In genomic region chr7:47572939-47573757, GRCh38 we compare ENCODE assay signal across 14 cellular contexts. TPM values are rescaled to one million over a fixed set of nuclear protein-coding genes. Genes with fewer than 3 reads are reported as not detected.
A peak's percentile ranks its signal among the peaks of the same experiment; 100 is the strongest.
DNase-seq lines count a peak whose midpoint lies in the region; ATAC-seq and TF ChIP-seq lines count a peak whose summit lies in the region.
"Had no signal": no experiment of that assay in that cellular context is flagged by ENCODE, and none has a peak within 500 bp of the region (broad histone marks: within the 10 kb centered on the region; RNA-seq: fewer than 3 reads in every experiment).

No MANE protein-coding gene starts in this region.

- POLR2A ChIA-PET in activated CD8-positive, alpha-beta T cell treated with anti-CD3 and anti-CD28 coated beads, Interleukin-2, amount 10 ng/mL, durations not matched to agents 7 days and 5 days (lab: Charles Lee) = no interaction called here

- H3K9me2 ChIP-seq in GM23338 (ENCODE audit: insufficient read depth) = 0 out of 2 replicates have a peak, but pooled peaks cover 3% of the 10 kb centered on the region

- H3K27me3 ChIP-seq in GM23338 (ENCODE audit: insufficient read depth) (no peaks in the 10 kb centered on the region), ascending aorta (no peaks in the 10 kb centered on the region), left lung (no peaks in the 10 kb centered on the region)

- peak overlapping the region; percentile 45 for H3K4me2 ChIP-seq in GM23338

- peak overlapping the region; percentile 45 for H3K27ac Mint-ChIP-seq in GM23338
- no peak overlapping the region for H3K27ac Mint-ChIP-seq in activated CD8-positive, alpha-beta T cell treated with anti-CD3 and anti-CD28 coated beads, Interleukin-2, amount 10 ng/mL, durations not matched to agents 7 days and 5 days
- no peak overlapping the region for H3K27ac Mint-ChIP-seq in activated naive CD8-positive, alpha-beta T cell treated with anti-CD3 and anti-CD28 coated beads for 36 hours
- H3K27ac Mint-ChIP-seq: activated CD4-positive, alpha-beta T cell treated with anti-CD3 and anti-CD28 coated beads, Interleukin-2, amount 10 ng/mL, durations not matched to agents 24 days and 14 days; activated naive CD8-positive, alpha-beta T cell treated with anti-CD3 and anti-CD28 coated beads, Interleukin-2, amount 50 U/mL, for 24 hours; CD8-positive, alpha-beta T cell; stimulated activated effector memory CD8-positive, alpha-beta T cell treated with anti-CD3 and anti-CD28 coated beads, Interleukin-12 subunit alpha, Interleukin-12 subunit beta, amount 100 ng/mL, for 72 hours had no signal

- H3F3A ChIP-seq in GM23338 (replicated peaks; ENCODE audit: low read depth) = no peaks in the 10 kb centered on the region

- peak; percentile 83 for ATAC-seq in GM23338
- no peak for ATAC-seq in left lung
- ATAC-seq in activated CD8-positive, alpha-beta T cell treated with anti-CD3 and anti-CD28 coated beads, Interleukin-2, amount 10 ng/mL, durations not matched to agents 7 days and 5 days = no peak
- no peak for ATAC-seq in GM21447 (IDR thresholded peaks at IDR 0.05; ENCODE audit: unreplicated experiment)
- ATAC-seq: activated naive CD8-positive, alpha-beta T cell treated with anti-CD3 and anti-CD28 coated beads, Interleukin-2, amount 50 U/mL, for 24 hours; CD8-positive, alpha-beta T cell; stimulated activated effector memory CD8-positive, alpha-beta T cell treated with anti-CD3 and anti-CD28 coated beads, Interleukin-12 subunit alpha, Interleukin-12 subunit beta, amount 100 ng/mL, for 72 hours had no signal

- no peak overlapping the region for H3K4me3 Mint-ChIP-seq in GM23338
- H3K4me3 Mint-ChIP-seq in activated CD8-positive, alpha-beta T cell treated with anti-CD3 and anti-CD28 coated beads, Interleukin-2, amount 10 ng/mL, durations not matched to agents 7 days and 5 days = no peak overlapping the region
- no peak overlapping the region for H3K4me3 Mint-ChIP-seq in activated naive CD8-positive, alpha-beta T cell treated with anti-CD3 and anti-CD28 coated beads for 36 hours
- H3K4me3 Mint-ChIP-seq: activated CD4-positive, alpha-beta T cell treated with anti-CD3 and anti-CD28 coated beads, Interleukin-2, amount 10 ng/mL, durations not matched to agents 24 days and 14 days; activated naive CD8-positive, alpha-beta T cell treated with anti-CD3 and anti-CD28 coated beads, Interleukin-2, amount 50 U/mL, for 24 hours; CD8-positive, alpha-beta T cell; stimulated activated effector memory CD8-positive, alpha-beta T cell treated with anti-CD3 and anti-CD28 coated beads, Interleukin-12 subunit alpha, Interleukin-12 subunit beta, amount 100 ng/mL, for 72 hours had no signal

- H3K9me3 Mint-ChIP-seq in GM23338 = no peaks in the 10 kb centered on the region
- H3K9me3 Mint-ChIP-seq in activated CD8-positive, alpha-beta T cell treated with anti-CD3 and anti-CD28 coated beads, Interleukin-2, amount 10 ng/mL, durations not matched to agents 7 days and 5 days (ENCODE audit: insufficient read depth) = no peaks in the 10 kb centered on the region
- H3K9me3 Mint-ChIP-seq in activated naive CD8-positive, alpha-beta T cell treated with anti-CD3 and anti-CD28 coated beads for 36 hours = no peaks in the 10 kb centered on the region
- H3K9me3 Mint-ChIP-seq: activated CD4-positive, alpha-beta T cell treated with anti-CD3 and anti-CD28 coated beads, Interleukin-2, amount 10 ng/mL, durations not matched to agents 24 days and 14 days; activated naive CD8-positive, alpha-beta T cell treated with anti-CD3 and anti-CD28 coated beads, Interleukin-2, amount 50 U/mL, for 24 hours; CD8-positive, alpha-beta T cell had no signal

- CTCF ChIA-PET in activated CD8-positive, alpha-beta T cell treated with anti-CD3 and anti-CD28 coated beads, Interleukin-2, amount 10 ng/mL, durations not matched to agents 7 days and 5 days (lab: Charles Lee) = no interaction called here

- H3K27ac ChIP-seq in GM23338 (ENCODE audit: low read depth) (no peak overlapping the region), ascending aorta (peak overlapping the region; percentile 85 to 86), left lung (peak overlapping the region; percentile 78 to 87), skin epidermis (peak overlapping the region in 19 of 21 experiments; percentile 30 to 88 (median 55))

- TF ChIP-seq CTCF in GM23338 (conservative IDR thresholded peaks at IDR 0.05; ENCODE audit: low read depth in 2 of 2) = no peak
- TF ChIP-seq CTCF in ascending aorta (IDR thresholded peaks at IDR 0.05) = no peak
- no peak for TF ChIP-seq CTCF in left lung (IDR thresholded peaks at IDR 0.05)

- H3K4me1 ChIP-seq in GM23338 (ENCODE audit: insufficient read depth) = peaks cover 39% of the 10 kb centered on the region
- H3K4me1 ChIP-seq in ascending aorta = peaks cover 35 to 70% of the 10 kb centered on the region in 2 donors
- peaks cover 85 to 97% of the 10 kb centered on the region in 2 donors for H3K4me1 ChIP-seq in left lung

- H2AFZ ChIP-seq in GM23338 = no peak overlapping the region

- H3K79me2 ChIP-seq in GM23338 (replicated peaks; ENCODE audit: insufficient read depth) = peaks cover 96% of the 10 kb centered on the region

- intact Hi-C loops in ascending aorta (cut with DNase I) = loop anchor here (5.0 to 10.0 kb wide), 3 partner anchors 56 to 514 kb away; partner anchors contain the start of genes PKD1L1 and UPP1
- intact Hi-C loops in left lung (cut with DNase I) = no loop called here

- 0 out of 2 replicates have a peak, but pooled peaks cover 4% of the 10 kb centered on the region for H4K20me1 ChIP-seq in GM23338 (replicated peaks; ENCODE audit: insufficient read depth)

- H3K9me3 ChIP-seq in ascending aorta = no peaks in the 10 kb centered on the region
- no peaks in the 10 kb centered on the region for H3K9me3 ChIP-seq in left lung

- peaks cover 5% of the 10 kb centered on the region; the same call in 1 of the 3 replicates for H3K36me3 Mint-ChIP-seq in GM23338 (ENCODE audit: low read depth)
- H3K36me3 Mint-ChIP-seq in activated CD8-positive, alpha-beta T cell treated with anti-CD3 and anti-CD28 coated beads, Interleukin-2, amount 10 ng/mL, durations not matched to agents 7 days and 5 days (ENCODE audit: low read depth) = no peaks in the 10 kb centered on the region
- no peaks in the 10 kb centered on the region for H3K36me3 Mint-ChIP-seq in activated naive CD8-positive, alpha-beta T cell treated with anti-CD3 and anti-CD28 coated beads for 36 hours
- H3K36me3 Mint-ChIP-seq: CD8-positive, alpha-beta T cell; stimulated activated effector memory CD8-positive, alpha-beta T cell treated with anti-CD3 and anti-CD28 coated beads, Interleukin-12 subunit alpha, Interleukin-12 subunit beta, amount 100 ng/mL, for 72 hours had no signal

- H3K4me3 ChIP-seq in GM23338 = 0 out of 2 replicates have a peak overlapping the region, but pooled peaks have one; percentile 1
- H3K4me3 ChIP-seq in ascending aorta = no peak overlapping the region
- no peak overlapping the region for H3K4me3 ChIP-seq in left lung
- H3K4me3 ChIP-seq in skin epidermis = no peak overlapping the region

- DNase-seq in GM23338 (ENCODE audit: low spot score) = peak; percentile 71
- no peak for DNase-seq in ascending aorta (ENCODE audit: low spot score in 2 of 2)
- no peak for DNase-seq in left lung
- no peak for DNase-seq in activated CD8-positive, alpha-beta T cell treated with anti-CD3 and anti-CD28 coated beads, Interleukin-2, amount 10 ng/mL, durations not matched to agents 7 days and 5 days
- DNase-seq in activated naive CD8-positive, alpha-beta T cell treated with anti-CD3 and anti-CD28 coated beads for 36 hours = no peak
- DNase-seq in central memory CD4-positive, alpha-beta T cell = no peak
- DNase-seq: activated CD4-positive, alpha-beta T cell treated with anti-CD3 and anti-CD28 coated beads, Interleukin-2, amount 10 ng/mL, durations not matched to agents 24 days and 14 days; activated naive CD8-positive, alpha-beta T cell treated with anti-CD3 and anti-CD28 coated beads, Interleukin-2, amount 50 U/mL, for 24 hours; CD8-positive, alpha-beta T cell; NCI-H2171; SHP77 treated with DMSO at 0.1 percent for 48 hours had no signal

- no peaks in the 10 kb centered on the region; the same call in 1 of the 2 replicates for H3K36me3 ChIP-seq in GM23338 (ENCODE audit: insufficient read depth)
- no peaks in the 10 kb centered on the region for H3K36me3 ChIP-seq in ascending aorta
- H3K36me3 ChIP-seq in left lung = no peaks in the 10 kb centered on the region

- H3K27me3 Mint-ChIP-seq in GM23338 (ENCODE audit: insufficient read depth, low read depth, poor library complexity) = peaks cover 27% of the 10 kb centered on the region
- H3K27me3 Mint-ChIP-seq in activated CD8-positive, alpha-beta T cell treated with anti-CD3 and anti-CD28 coated beads, Interleukin-2, amount 10 ng/mL, durations not matched to agents 7 days and 5 days (ENCODE audit: low read depth) = peaks cover 9% of the 10 kb centered on the region
- peaks cover 10% of the 10 kb centered on the region for H3K27me3 Mint-ChIP-seq in activated naive CD8-positive, alpha-beta T cell treated with anti-CD3 and anti-CD28 coated beads for 36 hours

- H3K4me1 Mint-ChIP-seq in GM23338 = peaks cover 61% of the 10 kb centered on the region
- no peaks in the 10 kb centered on the region for H3K4me1 Mint-ChIP-seq in activated CD8-positive, alpha-beta T cell treated with anti-CD3 and anti-CD28 coated beads, Interleukin-2, amount 10 ng/mL, durations not matched to agents 7 days and 5 days (ENCODE audit: low read depth)
- H3K4me1 Mint-ChIP-seq in activated naive CD8-positive, alpha-beta T cell treated with anti-CD3 and anti-CD28 coated beads for 36 hours = peaks cover 3% of the 10 kb centered on the region
- H3K4me1 Mint-ChIP-seq: activated CD4-positive, alpha-beta T cell treated with anti-CD3 and anti-CD28 coated beads, Interleukin-2, amount 10 ng/mL, durations not matched to agents 24 days and 14 days; stimulated activated effector memory CD8-positive, alpha-beta T cell treated with anti-CD3 and anti-CD28 coated beads, Interleukin-12 subunit alpha, Interleukin-12 subunit beta, amount 100 ng/mL, for 72 hours had no signal

RNA-seq across cellular contexts. Expression of gene TNS3, which starts 8.8 kb away (rescaled TPM):
- 20.6 and 28.7 TPM in 2 replicates for total RNA-seq in GM23338 (2014; rRNA removed; shearing (Covaris generic))
- polyA plus RNA-seq in GM23338 (2016; fragmentation: Nextera tagmentation; extraction: Ambion mirVana) = 6.2 TPM in 2 replicates
- 89.8 TPM for total RNA-seq in ascending aorta
- 100 to 1,000 TPM; 126 to 151 TPM for total RNA-seq in left lung
- total RNA-seq in activated CD8-positive, alpha-beta T cell treated with anti-CD3 and anti-CD28 coated beads, Interleukin-2, amount 10 ng/mL, durations not matched to agents 7 days and 5 days = not detected
- total RNA-seq in activated naive CD8-positive, alpha-beta T cell treated with anti-CD3 and anti-CD28 coated beads for 36 hours = under 1 TPM; 0.12 to 0.52 TPM

Comparison
In these comparisons a context has a peak if more than half of its experiments do, and no peak if none do; other contexts are left out.
1. RNA of gene TNS3, which starts 8.8 kb away (total RNA-seq): 126 to 151 TPM in left lung, 89.8 TPM in ascending aorta (single experiment) and 20.6 to 28.7 TPM in GM23338; 0.12 to 0.52 TPM in activated naive CD8-positive, alpha-beta T cell treated with anti-CD3 and anti-CD28 coated beads for 36 hours and not detected in activated CD8-positive, alpha-beta T cell treated with anti-CD3 and anti-CD28 coated beads, Interleukin-2, amount 10 ng/mL, durations not matched to agents 7 days and 5 days; every median in the first group is over 10 times any median in the second.